ENCODE assay signal across 9 cellular contexts in the genomic region with DNA sequence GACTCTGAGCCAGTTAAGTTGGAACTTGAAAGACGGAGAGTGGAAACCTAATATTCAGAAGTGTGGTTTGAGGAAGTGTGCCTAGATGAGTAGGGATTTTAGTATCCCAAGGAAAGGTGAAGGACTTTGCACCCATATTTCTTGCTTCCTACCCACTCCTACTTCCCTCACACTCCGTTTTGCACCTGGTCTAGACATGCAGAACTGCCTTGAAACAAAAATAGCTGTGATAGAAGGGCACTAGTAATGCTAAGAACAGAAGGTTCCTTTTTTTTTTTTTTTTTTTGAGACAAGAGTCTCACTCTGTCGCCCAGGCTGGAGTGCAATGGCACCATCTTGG. TPM values are rescaled to one million over a fixed set of nuclear protein-coding genes. Genes with fewer than 3 reads are reported as not detected.
DNase-seq lines count a peak whose midpoint lies in the region; ATAC-seq, FAIRE-seq and TF ChIP-seq lines count a peak whose summit lies in the region.
"Had no signal": no experiment of that assay in that cellular context is flagged by ENCODE, and none has a peak within 500 bp of the region (broad histone marks: within the 10 kb centered on the region; RNA-seq: fewer than 3 reads in every experiment).

No MANE protein-coding gene starts in this region.

- no peak for ATAC-seq in CD8-positive, alpha-beta T cell
- no peak for ATAC-seq in effector memory CD8-positive, alpha-beta T cell (replicated peaks)
- ATAC-seq in HG03378 (IDR thresholded peaks at IDR 0.05; ENCODE audit: unreplicated experiment) = no peak
- no peak for ATAC-seq in HG03460 (IDR thresholded peaks at IDR 0.05; ENCODE audit: unreplicated experiment)
- ATAC-seq in GM21423 (IDR thresholded peaks at IDR 0.05; ENCODE audit: unreplicated experiment) = no peak

- peaks cover 8% of the 10 kb centered on the region for H3K36me3 Mint-ChIP-seq in CD8-positive, alpha-beta T cell
- peaks cover 11% of the 10 kb centered on the region for H3K36me3 Mint-ChIP-seq in effector memory CD8-positive, alpha-beta T cell (ENCODE audit: insufficient read depth)
- peaks cover 2% of the 10 kb centered on the region for H3K36me3 Mint-ChIP-seq in osteocyte (ENCODE audit: unreplicated experiment)

- peak overlapping the region; percentile 50 for H3K27ac ChIP-seq in CD8-positive, alpha-beta T cell (ENCODE audit: low read depth, low read length)

- H3K4me3 ChIP-seq in CD8-positive, alpha-beta T cell (ENCODE audit: low read depth, low read length) = peak overlapping the region; percentile 68
- H3K4me3 ChIP-seq in NB4 (ENCODE audit: low read depth, low read length) = peak overlapping the region; percentile 75

- no peak for TF ChIP-seq CTCF in CD8-positive, alpha-beta T cell (IDR thresholded peaks at IDR 0.05)
- TF ChIP-seq CTCF in NB4 (IDR thresholded peaks at IDR 0.05; ENCODE audit: low read depth, low read length) (no peak), osteocyte (IDR thresholded peaks at IDR 0.05) (no peak)

- no peaks in the 10 kb centered on the region for H3K9me3 Mint-ChIP-seq in CD8-positive, alpha-beta T cell
- no peaks in the 10 kb centered on the region for H3K9me3 Mint-ChIP-seq in effector memory CD8-positive, alpha-beta T cell
- H3K9me3 Mint-ChIP-seq in osteocyte (ENCODE audit: unreplicated experiment) = no peaks in the 10 kb centered on the region

- TF ChIP-seq POLR2A in NB4 (IDR thresholded peaks at IDR 0.05; ENCODE audit: extremely low read depth, insufficient read length) = no peak
- no peak for TF ChIP-seq POLR2A in GM12892 (IDR thresholded peaks at IDR 0.05; ENCODE audit: low read depth, low read length)

- peaks cover 41% of the 10 kb centered on the region for H3K4me1 Mint-ChIP-seq in CD8-positive, alpha-beta T cell (ENCODE audit: low read depth)
- peaks cover 39 to 43% of the 10 kb centered on the region in 2 donors for H3K4me1 Mint-ChIP-seq in effector memory CD8-positive, alpha-beta T cell (ENCODE audit: low read depth in 2 of 2)
- peaks cover 23% of the 10 kb centered on the region for H3K4me1 Mint-ChIP-seq in osteocyte (ENCODE audit: unreplicated experiment)

- peaks cover 8% of the 10 kb centered on the region for H3K27me3 Mint-ChIP-seq in CD8-positive, alpha-beta T cell (ENCODE audit: low read depth)
- H3K27me3 Mint-ChIP-seq in effector memory CD8-positive, alpha-beta T cell = peaks cover 6 to 17% of the 10 kb centered on the region in 2 donors
- peaks cover 11% of the 10 kb centered on the region for H3K27me3 Mint-ChIP-seq in osteocyte (ENCODE audit: unreplicated experiment)

- intact Hi-C loops in CD8-positive, alpha-beta T cell (cut with DNase I, micrococcal nuclease) = loop anchor here in 1 of 2 experiments (5.0 kb wide), 1 partner anchor 39 kb away; the partner anchor contains the start of gene DDN

- CTCF ChIA-PET in CD8-positive, alpha-beta T cell (lab: Charles Lee) = interaction anchor here (0.7 to 4.3 kb wide), 16 partner anchors 9 to 106 kb away, joined by 3 to 38 read pairs (median 5); partner anchors contain the start of genes DDX23, FKBP11 and WNT1

- H3K27me3 ChIP-seq in CD8-positive, alpha-beta T cell (ENCODE audit: insufficient read depth, low read length) = no peaks in the 10 kb centered on the region

- H3K27ac Mint-ChIP-seq in CD8-positive, alpha-beta T cell = no peak overlapping the region
- H3K27ac Mint-ChIP-seq in effector memory CD8-positive, alpha-beta T cell = peak overlapping the region; percentile 95 to 96
- peak overlapping the region; percentile 97 for H3K27ac Mint-ChIP-seq in osteocyte (ENCODE audit: unreplicated experiment)

- peaks cover 19% of the 10 kb centered on the region for H3K4me1 ChIP-seq in CD8-positive, alpha-beta T cell (ENCODE audit: insufficient read depth, low read length)

- FAIRE-seq in GM12892 (lab: Jason Lieb, UNC) = no peak

- H3K9me3 ChIP-seq in CD8-positive, alpha-beta T cell (ENCODE audit: low read length) = no peaks in the 10 kb centered on the region

- peak overlapping the region; percentile 97 for H3K4me3 Mint-ChIP-seq in CD8-positive, alpha-beta T cell
- peak overlapping the region; percentile 97 to 99 for H3K4me3 Mint-ChIP-seq in effector memory CD8-positive, alpha-beta T cell
- H3K4me3 Mint-ChIP-seq in osteocyte (ENCODE audit: unreplicated experiment) = peak overlapping the region; percentile 99

- POLR2A ChIA-PET in CD8-positive, alpha-beta T cell (lab: Charles Lee) = interaction anchor here (0.5 to 2.2 kb wide), 10 partner anchors 13 to 1154 kb away, joined by 3 to 9 read pairs (median 4); partner anchors contain the start of genes COX14, DDX23, FKBP11 and TUBA1A

- H3K36me3 ChIP-seq in CD8-positive, alpha-beta T cell (ENCODE audit: insufficient read depth, low read length) = no peaks in the 10 kb centered on the region

- no peak for DNase-seq in CD8-positive, alpha-beta T cell
- no peak for DNase-seq in NB4 (ENCODE audit: low read depth)
- no peak for DNase-seq in effector memory CD8-positive, alpha-beta T cell
- no peak for DNase-seq in osteocyte (ENCODE audit: extremely low spot score, unreplicated experiment)
- DNase-seq in GM12892 (ENCODE audit: insufficient read length) = no peak

RNA-seq across cellular contexts. Expression of gene ARF3, which starts 0.7 kb away (rescaled TPM):
- total RNA-seq in CD8-positive, alpha-beta T cell = 10 to 100 TPM; 34.7 to 36.4 TPM
- total RNA-seq in osteocyte = 138 and 144 TPM in 2 replicates
- polyA plus RNA-seq in GM12892 (2012; ENCODE audit: missing spikeins) = 89.4 TPM

RNA-seq across cellular contexts. Expression of gene WNT10B, which starts 13.5 kb away (rescaled TPM):
- 10 to 100 TPM; 11.2 to 13.1 TPM for total RNA-seq in CD8-positive, alpha-beta T cell
- total RNA-seq in osteocyte = not detected in 2 replicates
- 0.36 TPM for polyA plus RNA-seq in GM12892 (2012; ENCODE audit: missing spikeins)

RNA-seq across cellular contexts. Expression of gene WNT1, which starts 20.1 kb away (rescaled TPM):
- total RNA-seq in CD8-positive, alpha-beta T cell = 1 to 10 TPM; 5.6 to 5.9 TPM
- total RNA-seq in osteocyte = not detected in 2 replicates
- not detected for polyA plus RNA-seq in GM12892 (2012; ENCODE audit: missing spikeins)
- total RNA-seq: myocyte had no signal

RNA-seq across cellular contexts. Expression of gene FKBP11, which starts 32.7 kb away (rescaled TPM):
- total RNA-seq in CD8-positive, alpha-beta T cell = 100 to 1,000 TPM; 114 to 116 TPM
- total RNA-seq in osteocyte = 16.2 and 16.4 TPM in 2 replicates
- 73.9 TPM for polyA plus RNA-seq in GM12892 (2012; ENCODE audit: missing spikeins)

RNA-seq across cellular contexts. Expression of gene DDN, which starts 41.2 kb away (rescaled TPM):
- total RNA-seq in CD8-positive, alpha-beta T cell = 1 to 10 TPM; 1.3 TPM
- 0.08 and 0.26 TPM in 2 replicates for total RNA-seq in osteocyte
- polyA plus RNA-seq in GM12892 (2012; ENCODE audit: missing spikeins) = 2.2 TPM

Comparison
In these comparisons a context has a peak if more than half of its experiments do, and no peak if none do; other contexts are left out.
1. RNA of gene WNT10B, which starts 13.5 kb away (total RNA-seq): 11.2 to 13.1 TPM in CD8-positive, alpha-beta T cell; not detected in osteocyte; every median in the first group is over 10 times any median in the second.
2. Peak in every context shown above with its lines, with median percentiles within 50 percentile points of each other: H3K4me3 Mint-ChIP-seq.